12 cellular contexts compared by ENCODE assay signal in genomic region chr9:73270967-73271722, GRCh38.
A peak's percentile ranks its signal among the peaks of the same experiment; 100 is the strongest.
DNase-seq lines count a peak whose midpoint lies in the region; ATAC-seq, FAIRE-seq and TF ChIP-seq lines count a peak whose summit lies in the region.
"Had no signal": no experiment of that assay in that cellular context is flagged by ENCODE, and none has a peak within 500 bp of the region (broad histone marks: within the 10 kb centered on the region; RNA-seq: fewer than 3 reads in every experiment).

No MANE protein-coding gene starts in this region.

- FAIRE-seq in urothelium cell line (lab: Jason Lieb, UNC): no peak

- H3K36me3 ChIP-seq in left ventricle myocardium inferior (no peaks in the 10 kb centered on the region), BE2C (no peaks in the 10 kb centered on the region)

- no peaks in the 10 kb centered on the region for H3K9me3 Mint-ChIP-seq in activated naive CD8-positive, alpha-beta T cell treated with anti-CD3 and anti-CD28 coated beads, Interleukin-2, amount 50 U/mL, for 24 hours
- H3K9me3 Mint-ChIP-seq: T-helper 1 cell treated with Interleukin-12 subunit alpha and Interleukin-12 subunit beta and Interleukin-4 antibody, amounts not matched to agents 30 μg/mL and 1 μg/mL, for 36 hours had no signal

- no peak for DNase-seq in left cardiac atrium
- DNase-seq in left ventricle myocardium inferior: no peak
- DNase-seq in LHCN-M2 (ENCODE audit: low read depth): peak; percentile 53
- DNase-seq in epithelial cell of prostate (ENCODE audit: low read depth, low spot score): peak; percentile 78
- DNase-seq in urothelium cell line (ENCODE audit: low spot score): peak; percentile 63
- DNase-seq in BE2C: no peak
- no peak for DNase-seq in activated naive CD8-positive, alpha-beta T cell treated with anti-CD3 and anti-CD28 coated beads, Interleukin-2, amount 50 U/mL, for 24 hours

- H3K9me3 ChIP-seq in left ventricle myocardium inferior (replicated peaks): no peaks in the 10 kb centered on the region
- H3K9me3 ChIP-seq in BE2C: no peaks in the 10 kb centered on the region

- TF ChIP-seq CTCF in left ventricle myocardium inferior (IDR thresholded peaks at IDR 0.05; ENCODE audit: borderline replicate concordance) (no peak), BE2C (IDR thresholded peaks at IDR 0.05; ENCODE audit: low read depth, low read length) (no peak)

- no peak overlapping the region for H3K4me3 Mint-ChIP-seq in activated naive CD8-positive, alpha-beta T cell treated with anti-CD3 and anti-CD28 coated beads, Interleukin-2, amount 50 U/mL, for 24 hours
- H3K4me3 Mint-ChIP-seq: central memory CD8-positive, alpha-beta T cell; T-helper 1 cell treated with Interleukin-12 subunit alpha and Interleukin-12 subunit beta and Interleukin-4 antibody, amounts not matched to agents 30 μg/mL and 1 μg/mL, for 36 hours had no signal

- no peak overlapping the region for H3K27ac Mint-ChIP-seq in activated naive CD8-positive, alpha-beta T cell treated with anti-CD3 and anti-CD28 coated beads, Interleukin-2, amount 50 U/mL, for 24 hours
- H3K27ac Mint-ChIP-seq: T-helper 1 cell treated with Interleukin-12 subunit alpha and Interleukin-12 subunit beta and Interleukin-4 antibody, amounts not matched to agents 30 μg/mL and 1 μg/mL, for 36 hours had no signal

- H3K4me3 ChIP-seq in left ventricle myocardium inferior (no peak overlapping the region), BE2C (ENCODE audit: low read depth, low read length) (no peak overlapping the region)

- intact Hi-C loops in left cardiac atrium (cut with DNase I): loop anchor here in 1 of 2 donors (5.0 kb wide), 1 partner anchor 296 kb away; no protein-coding TSS in a partner anchor
- intact Hi-C loops in left ventricle myocardium inferior (cut with micrococcal nuclease): loop anchor here (5.0 kb wide), 1 partner anchor 296 kb away; no protein-coding TSS in a partner anchor

- H3K27ac ChIP-seq in left ventricle myocardium inferior (replicated peaks) (no peak overlapping the region), epithelial cell of prostate (peak overlapping the region; percentile 36)
- H3K27ac ChIP-seq: C4-2B, parathyroid adenoma had no signal

- H3K27me3 ChIP-seq in left ventricle myocardium inferior (ENCODE audit: low read depth) (no peaks in the 10 kb centered on the region), BE2C (no peaks in the 10 kb centered on the region)

- ATAC-seq in left cardiac atrium: peak; percentile 47 to 83
- ATAC-seq in GM19324 (IDR thresholded peaks at IDR 0.05; ENCODE audit: low FRiP score, unreplicated experiment): no peak
- ATAC-seq in activated naive CD8-positive, alpha-beta T cell treated with anti-CD3 and anti-CD28 coated beads, Interleukin-2, amount 50 U/mL, for 24 hours: no peak

- no peaks in the 10 kb centered on the region for H3K4me1 ChIP-seq in left ventricle myocardium inferior
- H3K4me1 ChIP-seq in BE2C: no peaks in the 10 kb centered on the region
- H3K4me1 ChIP-seq: parathyroid adenoma had no signal

- H3K36me3 Mint-ChIP-seq in activated naive CD8-positive, alpha-beta T cell treated with anti-CD3 and anti-CD28 coated beads, Interleukin-2, amount 50 U/mL, for 24 hours (ENCODE audit: low read depth): no peaks in the 10 kb centered on the region

- H3K27me3 Mint-ChIP-seq in activated naive CD8-positive, alpha-beta T cell treated with anti-CD3 and anti-CD28 coated beads, Interleukin-2, amount 50 U/mL, for 24 hours: peaks cover 4% of the 10 kb centered on the region
- H3K27me3 Mint-ChIP-seq: central memory CD8-positive, alpha-beta T cell had no signal

- no peaks in the 10 kb centered on the region for H3K4me1 Mint-ChIP-seq in activated naive CD8-positive, alpha-beta T cell treated with anti-CD3 and anti-CD28 coated beads, Interleukin-2, amount 50 U/mL, for 24 hours
- H3K4me1 Mint-ChIP-seq: central memory CD8-positive, alpha-beta T cell had no signal

Comparison
In these comparisons a context has a peak if more than half of its experiments do, and no peak if none do; other contexts are left out.
1. ATAC-seq: peak in left cardiac atrium (2 of 2); none in GM19324 (single experiment) and activated naive CD8-positive, alpha-beta T cell treated with anti-CD3 and anti-CD28 coated beads, Interleukin-2, amount 50 U/mL, for 24 hours (single experiment).
2. DNase-seq: peak in LHCN-M2 (single experiment), epithelial cell of prostate (single experiment) and urothelium cell line (single experiment); none in left cardiac atrium (single experiment), left ventricle myocardium inferior (single experiment), BE2C (single experiment) and activated naive CD8-positive, alpha-beta T cell treated with anti-CD3 and anti-CD28 coated beads, Interleukin-2, amount 50 U/mL, for 24 hours (single experiment).